19 cellular contexts compared by ENCODE assay signal in genomic region chr1:158155673-158156072, GRCh38. TPM values are rescaled to one million over a fixed set of nuclear protein-coding genes. Genes with fewer than 3 reads are reported as not detected.
A peak's percentile ranks its signal among the peaks of the same experiment; 100 is the strongest.
DNase-seq lines count a peak whose midpoint lies in the region; ATAC-seq, FAIRE-seq and TF ChIP-seq lines count a peak whose summit lies in the region.
"Had no signal": no experiment of that assay in that cellular context is flagged by ENCODE, and none has a peak within 500 bp of the region (broad histone marks: within the 10 kb centered on the region; RNA-seq: fewer than 3 reads in every experiment).

No MANE protein-coding gene starts in this region.

- CTCF ChIA-PET in mammary epithelial cell (lab: Charles Lee; ENCODE audit: low non-redundant PET) = no interaction called here

- H3K27me3 Mint-ChIP-seq in activated T-cell treated with anti-CD3 and anti-CD28 coated beads, Interleukin-2, amount 50 U/mL, for 72 hours (ENCODE audit: low read depth) = peaks cover 22% of the 10 kb centered on the region

- intact Hi-C loops in mammary epithelial cell (cut with micrococcal nuclease) = loop anchor here (2.0 kb wide), 2 partner anchors 13 to 21 kb away; no protein-coding TSS in a partner anchor
- intact Hi-C loops in esophagus muscularis mucosa (cut with DNase I) = no loop called here

- no peak for ATAC-seq in activated T-cell treated with anti-CD3 and anti-CD28 coated beads, Interleukin-2, amount 50 U/mL, for 72 hours (replicated peaks in 1 of 2)
- ATAC-seq: CD8-positive, alpha-beta T cell; HepG2; SK-N-SH treated with all-trans-retinoic acid at 6 μM for 48 hours had no signal

- 100% methylated on average over 1 of the region's 1 CpG for WGBS in mammary epithelial cell (ENCODE audit: low coverage, missing lambda C conversion rate)
- WGBS in esophagus muscularis mucosa = 83% methylated on average over 1 of the region's 1 CpG

- H3K9me3 ChIP-seq in mammary epithelial cell (replicated peaks; ENCODE audit: insufficient read depth, low read length) = no peaks in the 10 kb centered on the region
- H3K9me3 ChIP-seq in keratinocyte (ENCODE audit: control insufficient read depth, low read depth, low read length) = no peaks in the 10 kb centered on the region
- no peaks in the 10 kb centered on the region for H3K9me3 ChIP-seq in esophagus muscularis mucosa
- H3K9me3 ChIP-seq: BLaER1 had no signal

- H3K36me3 Mint-ChIP-seq in activated T-cell treated with anti-CD3 and anti-CD28 coated beads, Interleukin-2, amount 50 U/mL, for 72 hours (ENCODE audit: insufficient read depth in 2 of 2) = peaks cover 0 to 2% of the 10 kb centered on the region in 2 donors
- H3K36me3 Mint-ChIP-seq: CD8-positive, alpha-beta T cell had no signal

- no peak overlapping the region for H3K9ac ChIP-seq in mammary epithelial cell (ENCODE audit: insufficient read depth, low read length)
- H3K9ac ChIP-seq in keratinocyte (ENCODE audit: control insufficient read depth, extremely low read depth, insufficient read depth, low read length) = no peak overlapping the region
- H3K9ac ChIP-seq: BLaER1 had no signal

- BruUV-seq in mammary epithelial cell (replicated peaks; lab: Mats Ljungman, UMichigan) = no TSS peak

- peaks cover 10% of the 10 kb centered on the region for H3K4me1 Mint-ChIP-seq in activated T-cell treated with anti-CD3 and anti-CD28 coated beads, Interleukin-2, amount 50 U/mL, for 72 hours (ENCODE audit: low read depth)

- no peak overlapping the region for H3K27ac ChIP-seq in mammary epithelial cell (ENCODE audit: insufficient read depth, low read depth, low read length)
- no peak overlapping the region for H3K27ac ChIP-seq in keratinocyte (ENCODE audit: control insufficient read depth, insufficient read depth, low read length)
- no peak overlapping the region for H3K27ac ChIP-seq in coronary artery
- no peak overlapping the region for H3K27ac ChIP-seq in esophagus muscularis mucosa (replicated peaks in 1 of 4)
- H3K27ac ChIP-seq: 22Rv1, BLaER1 had no signal

- in situ Hi-C loops in mammary epithelial cell (cut with MboI; ENCODE audit: low sequenced_read_pairs in 2 of 2) = no loop called here

- H3K9me1 ChIP-seq in keratinocyte (ENCODE audit: control insufficient read depth, extremely low read depth, insufficient read depth, low read length) = no peaks in the 10 kb centered on the region

- TF ChIP-seq CTCF in mammary epithelial cell (conservative IDR thresholded peaks at IDR 0.05 in 1 of 2, IDR thresholded peaks at IDR 0.05 in 1 of 2; ENCODE audit: extremely low read depth in 1 of 2, insufficient read depth in 1 of 2, low read depth in 1 of 2, low read length in 2 of 2) (no peak), keratinocyte (optimal IDR thresholded peaks at IDR 0.05 in 1 of 3, IDR thresholded peaks at IDR 0.05 in 1 of 3, conservative IDR thresholded peaks at IDR 0.05 in 1 of 3; ENCODE audit: extremely low read depth in 1 of 3, insufficient read depth in 2 of 3, low read length in 3 of 3) (peak in 1 of 3 experiments; percentile 25), coronary artery (IDR thresholded peaks at IDR 0.05) (no peak), esophagus muscularis mucosa (IDR thresholded peaks at IDR 0.05) (no peak)

- peaks cover 36% of the 10 kb centered on the region for H3K4me1 ChIP-seq in mammary epithelial cell (ENCODE audit: insufficient read depth, low read length)
- H3K4me1 ChIP-seq in keratinocyte (ENCODE audit: control insufficient read depth, extremely low read depth, insufficient read depth, low read length) = peaks cover 36% of the 10 kb centered on the region
- no peaks in the 10 kb centered on the region for H3K4me1 ChIP-seq in esophagus muscularis mucosa
- H3K4me1 ChIP-seq: BLaER1 had no signal

- no peaks in the 10 kb centered on the region for H3K36me3 ChIP-seq in mammary epithelial cell (ENCODE audit: insufficient read depth, low read length)
- H3K36me3 ChIP-seq in keratinocyte (ENCODE audit: control insufficient read depth in 2 of 2, extremely low read depth in 1 of 2, insufficient read depth in 2 of 2, low read length in 2 of 2) = no peaks in the 10 kb centered on the region
- no peaks in the 10 kb centered on the region for H3K36me3 ChIP-seq in esophagus muscularis mucosa
- H3K36me3 ChIP-seq: BLaER1 had no signal

- no peak for TF ChIP-seq EP300 in esophagus muscularis mucosa (IDR thresholded peaks at IDR 0.05)

- H3K27me3 ChIP-seq in mammary epithelial cell (ENCODE audit: insufficient read depth, low read length) (no peaks in the 10 kb centered on the region), keratinocyte (ENCODE audit: control insufficient read depth, extremely low read depth, insufficient read depth, low read length) (no peaks in the 10 kb centered on the region), esophagus muscularis mucosa (peaks cover 0 to 11% (median 0%) of the 10 kb centered on the region in 4 donors)
- H3K27me3 ChIP-seq: BLaER1 had no signal

- H3K9me3 Mint-ChIP-seq in activated T-cell treated with anti-CD3 and anti-CD28 coated beads, Interleukin-2, amount 50 U/mL, for 72 hours = no peaks in the 10 kb centered on the region
- H3K9me3 Mint-ChIP-seq: CD8-positive, alpha-beta T cell had no signal

- no peaks in the 10 kb centered on the region for H3K79me2 ChIP-seq in mammary epithelial cell (ENCODE audit: insufficient read depth, low read length)
- H3K79me2 ChIP-seq in keratinocyte (ENCODE audit: control insufficient read depth, insufficient read depth, low read length) = no peaks in the 10 kb centered on the region

- H2AFZ ChIP-seq in mammary epithelial cell (ENCODE audit: low read depth, low read length) (no peak overlapping the region), keratinocyte (ENCODE audit: control insufficient read depth, low read length) (no peak overlapping the region)

- DNase-seq in activated T-cell treated with anti-CD3 and anti-CD28 coated beads, Interleukin-2, amount 50 U/mL, for 72 hours = no peak
- no peak for DNase-seq in activated T-cell treated with anti-CD3 and anti-CD28 coated beads, Interleukin-2, amount 50 U/mL, for 1 hour
- DNase-seq in OCI-M1 (lab: John Stamatoyannopoulos, UW) (peak; percentile 78), mammary epithelial cell (peak; percentile 68), keratinocyte (ENCODE audit: low read depth, low spot score) (no peak), iPS-NIHi7 (ENCODE audit: extremely low spot score) (no peak), coronary artery (ENCODE audit: low spot score) (no peak), esophagus muscularis mucosa (ENCODE audit: extremely low spot score) (no peak)
- DNase-seq: CD8-positive, alpha-beta T cell; NCI-H2029; NCI-H2171; NCI-H510A treated with DMSO at 0.1 percent for 48 hours; NCI-H82; SHP77 treated with DMSO at 0.1 percent for 48 hours had no signal

- dilution Hi-C loops in mammary epithelial cell (cut with HindIII; ENCODE audit: low sequenced_read_pairs) (no loop called here), keratinocyte (cut with MboI; ENCODE audit: extremely low pct_ligation_motif_present, low sequenced_read_pairs) (no loop called here)

- peak; percentile 89 for FAIRE-seq in keratinocyte (lab: Jason Lieb, UNC)
- FAIRE-seq: GM19239, HepG2 had no signal

- H3K27ac Mint-ChIP-seq in activated T-cell treated with anti-CD3 and anti-CD28 coated beads, Interleukin-2, amount 50 U/mL, for 72 hours = peak overlapping the region; percentile 26
- H3K27ac Mint-ChIP-seq: CD8-positive, alpha-beta T cell had no signal

- peak overlapping the region; percentile 20 for H3K4me2 ChIP-seq in mammary epithelial cell (ENCODE audit: insufficient read depth, low read depth, low read length)
- no peak overlapping the region for H3K4me2 ChIP-seq in keratinocyte (ENCODE audit: control insufficient read depth, extremely low read depth, insufficient read depth, low read depth, low read length)
- H3K4me2 ChIP-seq: BLaER1 had no signal

- H4K20me1 ChIP-seq in mammary epithelial cell (ENCODE audit: insufficient read depth, low read length) (no peaks in the 10 kb centered on the region), keratinocyte (ENCODE audit: control insufficient read depth, extremely low read depth, insufficient read depth, low read length) (no peaks in the 10 kb centered on the region)
- H4K20me1 ChIP-seq: BLaER1 had no signal

- no peak overlapping the region for H3K4me3 Mint-ChIP-seq in activated T-cell treated with anti-CD3 and anti-CD28 coated beads, Interleukin-2, amount 50 U/mL, for 72 hours
- H3K4me3 Mint-ChIP-seq: CD8-positive, alpha-beta T cell had no signal

- TF ChIP-seq POLR2A in esophagus muscularis mucosa (IDR thresholded peaks at IDR 0.05; ENCODE audit: low read depth) = no peak

- no peak overlapping the region for H3K4me3 ChIP-seq in mammary epithelial cell (replicated peaks in 1 of 3; ENCODE audit: insufficient read depth in 1 of 3, low read depth in 2 of 3, low read length in 3 of 3)
- H3K4me3 ChIP-seq in keratinocyte (ENCODE audit: control insufficient read depth in 2 of 3, extremely low read depth in 1 of 3, insufficient read depth in 2 of 3, low read depth in 1 of 3, low read length in 3 of 3) = no peak overlapping the region
- no peak overlapping the region for H3K4me3 ChIP-seq in coronary artery
- H3K4me3 ChIP-seq in esophagus muscularis mucosa = no peak overlapping the region
- H3K4me3 ChIP-seq: BLaER1 had no signal

RNA-seq across cellular contexts. Expression of gene CD1D, which starts 25.0 kb away (rescaled TPM):
- total RNA-seq in activated T-cell treated with anti-CD3 and anti-CD28 coated beads, Interleukin-2, amount 50 U/mL, for 72 hours = not detected
- total RNA-seq in mammary epithelial cell (1 to 10 TPM; 1.3 to 3.7 TPM), esophagus muscularis mucosa (1 to 10 TPM in 2 of 4 donors, under 1 TPM in 2; 0.26 to 2.0 (median 1.1) TPM)
- polyA plus RNA-seq in mammary epithelial cell (3.7 TPM), keratinocyte (2.5 to 3.0 TPM (median 2.8 TPM) in 3 replicates)
- polyA minus RNA-seq in mammary epithelial cell (1.6 TPM), keratinocyte (0.69 to 2.4 TPM (median 1.7 TPM) in 3 replicates)
- 0.72 TPM for polyA plus RNA-seq in keratinocyte (2011; ENCODE audit: low read depth)
- 1.2 and 1.4 TPM in 2 replicates for polyA plus RNA-seq in keratinocyte (2011; cell fraction: cytosol; rRNA removed)
- 5.2 TPM in 2 replicates for polyA plus RNA-seq in keratinocyte (2011; cell fraction: nucleus; rRNA removed)
- 0.90 and 3.0 TPM in 2 replicates for polyA plus RNA-seq in keratinocyte (2012; ENCODE audit: low replicate concordance)
- polyA minus RNA-seq in keratinocyte (2011; cell fraction: cytosol; rRNA and poly(A)+ RNA removed) = 2.9 TPM
- 3.3 and 4.1 TPM in 2 replicates for polyA minus RNA-seq in keratinocyte (2011; cell fraction: nucleus; rRNA and poly(A)+ RNA removed)
- total RNA-seq: CD8-positive, alpha-beta T cell; HepG2 had no signal
- polyA plus RNA-seq: HepG2 had no signal

Comparison
In these comparisons a context has a peak if more than half of its experiments do, and no peak if none do; other contexts are left out.
1. DNase-seq: peak in OCI-M1 (single experiment) and mammary epithelial cell (single experiment); none in activated T-cell treated with anti-CD3 and anti-CD28 coated beads, Interleukin-2, amount 50 U/mL, for 72 hours (0 of 2), activated T-cell treated with anti-CD3 and anti-CD28 coated beads, Interleukin-2, amount 50 U/mL, for 1 hour (single experiment), keratinocyte (single experiment), iPS-NIHi7 (single experiment), coronary artery (single experiment) and esophagus muscularis mucosa (single experiment).